Comparison of ENCODE assay signal across 8 cellular contexts in the genomic region with DNA sequence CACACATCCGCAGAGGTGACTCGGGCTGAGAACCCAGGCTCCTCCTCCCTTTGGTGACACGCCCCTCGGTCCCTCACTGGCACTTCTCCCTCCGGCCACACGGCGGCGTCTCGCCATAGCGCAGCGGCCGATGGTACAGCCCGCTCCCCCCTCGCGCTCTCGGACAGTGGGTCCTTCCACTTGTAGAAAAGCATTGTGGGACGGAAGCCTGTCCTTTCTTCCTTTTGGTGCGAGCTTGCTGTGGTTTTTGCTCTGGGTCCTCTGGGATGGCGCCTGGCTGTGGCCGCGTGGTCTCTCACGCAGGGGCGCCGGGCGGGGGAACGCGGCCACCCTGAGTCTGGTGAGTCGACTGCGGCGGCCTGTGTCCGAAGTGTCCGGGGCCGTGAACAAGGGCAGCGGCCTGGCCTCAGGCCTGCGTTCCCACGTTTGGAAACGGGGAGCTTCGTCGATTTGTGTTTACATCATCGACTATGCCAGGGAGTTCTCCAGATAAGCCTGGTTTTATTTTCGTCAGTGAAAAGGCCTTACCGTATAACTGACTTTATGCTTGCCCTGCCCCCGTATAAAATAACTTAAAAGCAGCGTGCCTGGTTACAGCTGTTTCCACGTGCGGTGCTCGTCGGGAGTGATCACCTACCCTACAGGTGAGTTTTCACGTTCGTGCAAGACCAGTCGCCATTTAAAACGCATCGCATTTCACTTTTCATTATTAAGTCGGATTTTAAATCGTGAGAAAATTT.
A peak's percentile ranks its signal among the peaks of the same experiment; 100 is the strongest.
DNase-seq lines count a peak whose midpoint lies in the region; ATAC-seq and TF ChIP-seq lines count a peak whose summit lies in the region.

No MANE protein-coding gene starts in this region.

- POLR2A ChIA-PET in IMR-90 (lab: Charles Lee; ENCODE audit: unreplicated experiment), result no interaction called here

- in situ Hi-C loops in IMR-90 (cut with MboI; ENCODE audit: low sequenced_read_pairs), result loop anchor here (25.0 kb wide), 1 partner anchor 1399 kb away; no protein-coding TSS in a partner anchor

- TF ChIP-seq CTCF in IMR-90 (conservative IDR thresholded peaks at IDR 0.05; ENCODE audit: low read depth, low read length), result peak; percentile 100
- peak; percentile 98 for TF ChIP-seq CTCF in epithelial cell of proximal tubule (conservative IDR thresholded peaks at IDR 0.05; ENCODE audit: low read depth, low read length)

- peaks cover 5% of the 10 kb centered on the region; the same call in 1 of the 2 replicates for H3K9me1 ChIP-seq in IMR-90 (ENCODE audit: insufficient read depth, low read length)

- CTCF ChIA-PET in IMR-90 (lab: Yijun Ruan, JAX), result interaction anchor here (0.7 to 1.0 kb wide), 6 partner anchors 8 to 629 kb away, joined by 3 to 9 read pairs (median 3); no protein-coding TSS in a partner anchor

- ATAC-seq in GM21529 (IDR thresholded peaks at IDR 0.05; ENCODE audit: unreplicated experiment) (peak; percentile 96), IMR-90 (ENCODE audit: low read depth) (peak; percentile 100)

- dilution Hi-C loops in IMR-90 (cut with HindIII; ENCODE audit: low sequenced_read_pairs, unreplicated experiment), result no loop called here

- H3K23ac ChIP-seq in IMR-90 (ENCODE audit: low read depth, low read length), result peak overlapping the region; percentile 79; the same call in 1 of the 2 replicates

- H3K9me3 ChIP-seq in IMR-90 (ENCODE audit: control insufficient read depth, insufficient read depth, low read length), result no peaks in the 10 kb centered on the region
- no peaks in the 10 kb centered on the region for H3K9me3 ChIP-seq in muscle layer of colon (ENCODE audit: low read length)

- H3K56ac ChIP-seq in IMR-90 (ENCODE audit: extremely low read depth, insufficient read depth, low read length), result peak overlapping the region; percentile 86

- DNase-seq in DMS79 (lab: John Stamatoyannopoulos, UW) (peak; percentile 22), IMR-90 (peak; percentile 88), OCI-M1 (lab: John Stamatoyannopoulos, UW) (peak; percentile 94), activated T-cell treated with anti-CD3 and anti-CD28 coated beads for 48 hours (ENCODE audit: low read depth) (peak; percentile 87), epithelial cell of proximal tubule (ENCODE audit: low read depth) (no peak)
- peak; percentile 84 to 91 for DNase-seq in stimulated activated CD8-positive, alpha-beta memory T cell treated with anti-CD3 and anti-CD28 coated beads, Interleukin-7, amount 100 ng/mL, for 1 hour (ENCODE audit: low read depth in 2 of 2)

- peaks cover 16% of the 10 kb centered on the region for H3K36me3 ChIP-seq in IMR-90 (ENCODE audit: control insufficient read depth, insufficient read depth, low read length)
- peaks cover 21% of the 10 kb centered on the region for H3K36me3 ChIP-seq in muscle layer of colon (ENCODE audit: insufficient read depth, low read length)

- H3K9ac ChIP-seq in IMR-90 (ENCODE audit: low read depth, low read length) (peak overlapping the region; percentile 89), muscle layer of colon (ENCODE audit: low read length) (peak overlapping the region; percentile 62)

- H2BK20ac ChIP-seq in IMR-90 (ENCODE audit: low read depth, low read length), result 0 out of 2 replicates have a peak overlapping the region, but pooled peaks have one; percentile 23

- peak overlapping the region; percentile 98 for H2AK9ac ChIP-seq in IMR-90 (replicated peaks; ENCODE audit: low read depth, low read length, poor library complexity)

- peaks cover 11% of the 10 kb centered on the region; the same call in 1 of the 2 replicates for H4K20me1 ChIP-seq in IMR-90 (ENCODE audit: insufficient read depth, low read length)

- peak overlapping the region; percentile 80 to 82 for H4K8ac ChIP-seq in IMR-90 (ENCODE audit: low read depth in 2 of 2, low read length in 2 of 2)

- H3K14ac ChIP-seq in IMR-90 (replicated peaks; ENCODE audit: low read depth, low read length), result peak overlapping the region; percentile 74

- peak overlapping the region; percentile 80 for H3K4me3 ChIP-seq in IMR-90 (ENCODE audit: insufficient read depth, low read depth, low read length)
- peak overlapping the region; percentile 92 for H3K4me3 ChIP-seq in epithelial cell of proximal tubule (ENCODE audit: low read depth, low read length)
- H3K4me3 ChIP-seq in muscle layer of colon (ENCODE audit: low read depth in 1 of 2, low read length in 2 of 2), result peak overlapping the region; percentile 81 to 82

- peak overlapping the region; percentile 62; the same call in 1 of the 2 replicates for H2BK120ac ChIP-seq in IMR-90 (ENCODE audit: low read depth, low read length)

- peak overlapping the region; percentile 96 for H3K4me2 ChIP-seq in IMR-90 (ENCODE audit: low read depth, low read length)

- peak overlapping the region; percentile 71 for H2BK5ac ChIP-seq in IMR-90 (ENCODE audit: low read depth, low read length, poor library complexity, severe bottlenecking)

- no peaks in the 10 kb centered on the region; the same call in 1 of the 2 replicates for H3K4me1 ChIP-seq in IMR-90 (ENCODE audit: control insufficient read depth, insufficient read depth, low read length)
- peaks cover 18% of the 10 kb centered on the region for H3K4me1 ChIP-seq in muscle layer of colon (ENCODE audit: insufficient read depth, low read length)

- peak overlapping the region; percentile 6; the same call in 1 of the 2 replicates for H3K18ac ChIP-seq in IMR-90 (ENCODE audit: low read depth, low read length)

- H3K27ac ChIP-seq in IMR-90 (ENCODE audit: insufficient read depth, low read length) (peak overlapping the region; percentile 74), muscle layer of colon (ENCODE audit: low read depth, low read length) (peak overlapping the region; percentile 79)

- peak overlapping the region; percentile 76 for H2AK5ac ChIP-seq in IMR-90 (ENCODE audit: low read depth, low read length)

- BruUV-seq in IMR-90 (replicated peaks; lab: Mats Ljungman, UMichigan), result TSS peak; percentile 88

- peaks cover 25% of the 10 kb centered on the region in 2 experiments; a peak in 3 of 4 replicates for H3K79me1 ChIP-seq in IMR-90 (ENCODE audit: low read depth in 1 of 2, low read length in 2 of 2)

- peak overlapping the region; percentile 26; the same call in 1 of the 2 replicates for H4K91ac ChIP-seq in IMR-90 (ENCODE audit: insufficient read depth, low read depth, low read length)

- 1% methylated on average over 17 of the region's 55 CpGs; no CpG with 5 or more reads in 1 of the 2 experiments for WGBS in IMR-90 (ENCODE audit: extremely low coverage in 2 of 2, insufficient read length in 1 of 2), 2 experiments

- H3K27me3 ChIP-seq in IMR-90 (ENCODE audit: control insufficient read depth, insufficient read depth, low read length) (no peaks in the 10 kb centered on the region), muscle layer of colon (ENCODE audit: control insufficient read depth in 1 of 2, insufficient read depth in 2 of 2, low read length in 2 of 2) (no peaks in the 10 kb centered on the region)

- intact Hi-C loops in IMR-90 (cut with micrococcal nuclease), result no loop called here

- TF ChIP-seq RAD21 in IMR-90 (IDR thresholded peaks at IDR 0.05; ENCODE audit: low read length), result no peak; the same call in 1 of the 2 replicates

- peak overlapping the region; percentile 63 for H3K4ac ChIP-seq in IMR-90 (ENCODE audit: low read depth, low read length)

- TF ChIP-seq POLR2A in IMR-90 (IDR thresholded peaks at IDR 0.05; ENCODE audit: low read depth, low read length), result peak; percentile 99

- peak overlapping the region; percentile 97 for H2AFZ ChIP-seq in IMR-90 (replicated peaks; ENCODE audit: low read length, poor library complexity)

- H2BK15ac ChIP-seq in IMR-90 (ENCODE audit: low read depth, low read length), result peak overlapping the region; percentile 27; the same call in 1 of the 3 replicates

- peak overlapping the region; percentile 27 for H4K5ac ChIP-seq in IMR-90 (ENCODE audit: low read depth, low read length)

TF ChIP-seq in IMR-90, 13 proteins besides CTCF, POLR2A, EP300 and RAD21:
- TF ChIP-seq, protein P1, sequence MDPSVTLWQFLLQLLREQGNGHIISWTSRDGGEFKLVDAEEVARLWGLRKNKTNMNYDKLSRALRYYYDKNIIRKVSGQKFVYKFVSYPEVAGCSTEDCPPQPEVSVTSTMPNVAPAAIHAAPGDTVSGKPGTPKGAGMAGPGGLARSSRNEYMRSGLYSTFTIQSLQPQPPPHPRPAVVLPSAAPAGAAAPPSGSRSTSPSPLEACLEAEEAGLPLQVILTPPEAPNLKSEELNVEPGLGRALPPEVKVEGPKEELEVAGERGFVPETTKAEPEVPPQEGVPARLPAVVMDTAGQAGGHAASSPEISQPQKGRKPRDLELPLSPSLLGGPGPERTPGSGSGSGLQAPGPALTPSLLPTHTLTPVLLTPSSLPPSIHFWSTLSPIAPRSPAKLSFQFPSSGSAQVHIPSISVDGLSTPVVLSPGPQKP (IDR thresholded peaks at IDR 0.05; ENCODE audit: borderline replicate concordance, low read depth, low read length), result no peak
- TF ChIP-seq MXI1 (IDR thresholded peaks at IDR 0.05; ENCODE audit: borderline replicate concordance, low read depth, low read length) (peak; percentile 66), FOS (IDR thresholded peaks at IDR 0.05; ENCODE audit: low read depth, low read length) (no peak), SMC3 (IDR thresholded peaks at IDR 0.05; ENCODE audit: low read depth, low read length) (peak; percentile 69), MAFK (IDR thresholded peaks at IDR 0.05; ENCODE audit: low read depth, low read length) (no peak), RFX5 (IDR thresholded peaks at IDR 0.05; ENCODE audit: low read depth, low read length) (no peak), MAZ (IDR thresholded peaks at IDR 0.05; ENCODE audit: borderline replicate concordance, low read depth, low read length) (peak; percentile 78; the same call in 1 of the 2 replicates), USF2 (IDR thresholded peaks at IDR 0.05; ENCODE audit: low read depth, low read length) (no peak), BHLHE40 (IDR thresholded peaks at IDR 0.05; ENCODE audit: low read depth, low read length) (peak; percentile 100), CEBPB (IDR thresholded peaks at IDR 0.05; ENCODE audit: low read depth, low read length) (no peak), CHD1 (IDR thresholded peaks at IDR 0.05; ENCODE audit: low read depth, low read length) (peak; percentile 100; the same call in 1 of the 2 replicates), RCOR1 (IDR thresholded peaks at IDR 0.05; ENCODE audit: insufficient replicate concordance, low read length) (no peak), NFE2L2 (IDR thresholded peaks at IDR 0.05; ENCODE audit: low read depth, low read length) (no peak)
